ENCODE assay signal across 13 cellular contexts in the genomic region with DNA sequence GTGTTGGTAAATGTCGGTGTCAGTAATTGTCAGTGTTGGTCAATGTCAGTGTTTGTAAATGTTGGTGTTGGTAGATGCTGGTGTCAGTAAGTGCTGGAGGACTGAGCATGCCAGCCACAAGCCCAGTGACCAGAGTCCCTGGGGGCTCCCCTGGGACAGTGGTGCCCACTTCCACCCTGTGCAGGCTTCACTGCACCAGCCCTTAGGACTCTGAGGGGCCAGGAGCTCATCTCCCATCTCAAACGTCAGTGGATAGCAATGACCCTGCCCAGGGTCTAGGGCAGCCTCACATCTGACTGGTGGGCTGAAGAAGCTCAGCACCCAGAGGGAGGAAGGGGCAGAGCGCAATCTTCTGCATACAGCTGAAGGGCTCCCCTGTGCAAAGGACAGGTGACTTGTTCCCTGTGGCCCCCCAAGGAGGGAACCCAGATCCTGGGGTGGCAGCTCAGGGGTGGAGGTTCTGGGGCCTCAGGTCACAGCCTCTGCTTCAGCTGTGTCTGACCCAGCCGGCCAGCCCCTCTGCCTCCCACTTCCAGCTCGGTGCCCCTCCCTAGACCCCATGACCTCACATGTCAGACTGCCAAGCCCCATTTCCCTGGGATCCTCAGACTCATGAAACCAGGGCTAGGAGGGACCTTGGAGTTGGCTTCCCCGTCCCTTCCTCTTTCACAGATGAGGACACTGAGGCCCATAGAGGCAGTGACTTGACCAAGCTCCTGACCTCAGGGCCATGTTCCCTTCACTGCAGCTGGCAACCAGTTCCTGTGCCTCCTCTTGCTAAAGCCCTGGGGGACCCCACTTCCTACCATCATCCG.
DNase-seq lines count a peak whose midpoint lies in the region; ATAC-seq and TF ChIP-seq lines count a peak whose summit lies in the region.
"Had no signal": no experiment of that assay in that cellular context is flagged by ENCODE, and none has a peak within 500 bp of the region (broad histone marks: within the 10 kb centered on the region; RNA-seq: fewer than 3 reads in every experiment).

No MANE protein-coding gene starts in this region.

- no peak for TF ChIP-seq EP300 in sigmoid colon (IDR thresholded peaks at IDR 0.05)

- H3K9me3 ChIP-seq in sigmoid colon: no peaks in the 10 kb centered on the region
- H3K9me3 ChIP-seq: Peyer's patch had no signal

- H3K27ac ChIP-seq in sigmoid colon: no peak overlapping the region
- H3K27ac ChIP-seq: Peyer's patch had no signal

- DNase-seq in cardiac septum (ENCODE audit: low spot score): peak; percentile 73
- no peak for DNase-seq in left ventricle myocardium superior
- peak; percentile 35 for DNase-seq in left lobe of liver (ENCODE audit: low spot score)
- peak; percentile 55 for DNase-seq in sigmoid colon
- DNase-seq in medulla oblongata (ENCODE audit: extremely low spot score): no peak
- no peak for DNase-seq in amygdala (lab: John Stamatoyannopoulos, UW)
- DNase-seq in NCI-H1930 (lab: John Stamatoyannopoulos, UW): no peak
- DNase-seq: ACHN, DND-41, HFFc6, NCI-H1092 treated with DMSO at 0.1 percent for 48 hours, NCI-H1694 had no signal

- H3K4me3 ChIP-seq in sigmoid colon: no peak overlapping the region
- H3K4me3 ChIP-seq: Peyer's patch had no signal

- H3K27me3 ChIP-seq in sigmoid colon: no peaks in the 10 kb centered on the region
- H3K27me3 ChIP-seq: Peyer's patch had no signal

- no peak for TF ChIP-seq POLR2A in sigmoid colon (IDR thresholded peaks at IDR 0.05)

- intact Hi-C loops in cardiac septum (cut with DNase I): no loop called here
- intact Hi-C loops in left ventricle myocardium superior (cut with micrococcal nuclease): no loop called here
- intact Hi-C loops in sigmoid colon (cut with DNase I): no loop called here

- peaks cover 0 to 8% (median 3%) of the 10 kb centered on the region in 4 donors for H3K4me1 ChIP-seq in sigmoid colon
- H3K4me1 ChIP-seq: Peyer's patch had no signal

- ATAC-seq in left ventricle myocardium superior: no peak
- no peak for ATAC-seq in left lobe of liver

- H3K36me3 ChIP-seq in sigmoid colon: peaks cover 12 to 61% (median 21%) of the 10 kb centered on the region in 4 donors

- 90 to 92% methylated on average over 7 of the region's 7 CpGs for WGBS in sigmoid colon, 2 donors

- TF ChIP-seq CTCF in sigmoid colon (IDR thresholded peaks at IDR 0.05): no peak

Comparison
In these comparisons a context has a peak if more than half of its experiments do, and no peak if none do; other contexts are left out.
1. DNase-seq: peak in cardiac septum (single experiment), left lobe of liver (single experiment) and sigmoid colon (single experiment); none in left ventricle myocardium superior (single experiment), medulla oblongata (single experiment), amygdala (0 of 56) and NCI-H1930 (0 of 2).